10 cellular contexts compared by ENCODE assay signal in the genomic region with DNA sequence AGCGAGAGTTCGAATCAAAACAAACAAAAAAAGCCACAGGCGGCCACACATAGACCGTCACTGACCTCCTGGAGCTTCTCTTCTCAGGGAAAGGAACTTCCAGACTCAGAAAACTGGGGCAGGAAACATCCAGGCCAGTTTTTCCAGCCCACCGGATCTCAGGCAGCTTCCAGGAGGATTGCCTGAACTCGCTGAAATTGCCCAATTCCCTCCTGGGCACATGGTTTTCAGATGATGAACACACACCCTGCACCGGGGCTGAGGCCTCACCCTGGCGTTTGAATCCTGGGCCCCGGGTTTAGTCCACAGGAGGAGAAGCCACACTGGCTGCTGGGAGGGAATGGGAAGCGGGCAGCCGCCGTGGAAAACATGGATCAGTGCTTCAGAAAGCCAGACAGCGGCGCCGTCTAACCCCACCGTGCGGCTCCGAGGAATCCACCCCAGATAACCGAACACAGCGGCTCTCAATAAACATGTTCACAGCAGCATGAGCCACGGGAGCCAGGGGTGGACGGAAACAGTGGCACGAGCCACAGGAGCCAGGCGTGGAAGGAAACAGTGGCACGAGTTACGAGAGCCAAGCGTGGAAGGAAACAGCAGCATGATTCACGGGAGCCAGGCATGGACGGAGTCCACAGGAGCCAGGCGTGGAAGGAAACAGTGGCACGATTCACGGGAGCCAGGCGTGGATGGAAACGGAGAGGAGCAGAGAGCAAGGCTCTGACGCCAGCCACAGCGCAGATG. TPM values are rescaled to one million over a fixed set of nuclear protein-coding genes. Genes with fewer than 3 reads are reported as not detected.
DNase-seq lines count a peak whose midpoint lies in the region; ATAC-seq lines count a peak whose summit lies in the region.
"Had no signal": no experiment of that assay in that cellular context is flagged by ENCODE, and none has a peak within 500 bp of the region (broad histone marks: within the 10 kb centered on the region; RNA-seq: fewer than 3 reads in every experiment).

No MANE protein-coding gene starts in this region.

- DNase-seq in Right ventricle myocardium inferior (ENCODE audit: missing footprints) = peak; percentile 63
- no peak for DNase-seq in cardiac septum (ENCODE audit: low spot score)
- peak; percentile 62 to 75 for DNase-seq in lung microvascular endothelial cell (ENCODE audit: low read depth in 2 of 2)
- DNase-seq in NCI-H128 (lab: John Stamatoyannopoulos, UW; ENCODE audit: unreplicated experiment) = no peak
- DNase-seq in NCI-H1436 (lab: John Stamatoyannopoulos, UW) = no peak
- DNase-seq in NCI-H2029 (lab: John Stamatoyannopoulos, UW) = no peak
- DNase-seq: stimulated activated CD4-positive, alpha-beta T cell treated with anti-CD3 and anti-CD28 coated beads, Interleukin-2, amount 100 ng/mL, for 24 hours had no signal

- no peak overlapping the region for H3K4me3 ChIP-seq in duodenal mucosa (ENCODE audit: low read depth in 1 of 2, low read length in 2 of 2)

- H3K27ac ChIP-seq in duodenal mucosa (ENCODE audit: low read depth, low read length) = peak overlapping the region; percentile 14
- H3K27ac ChIP-seq: C4-2B had no signal

- peaks cover 0 to 4% of the 10 kb centered on the region in 2 donors for H3K27me3 ChIP-seq in duodenal mucosa (ENCODE audit: control insufficient read depth in 1 of 2, insufficient read depth in 2 of 2, low read length in 2 of 2)

- intact Hi-C loops in Right ventricle myocardium inferior (cut with DNase I) = no loop called here
- intact Hi-C loops in cardiac septum (cut with DNase I) = no loop called here

- no peaks in the 10 kb centered on the region for H3K36me3 ChIP-seq in duodenal mucosa (ENCODE audit: control insufficient read depth in 1 of 2, insufficient read depth in 2 of 2, low read length in 2 of 2)

- no peak overlapping the region for H3K9ac ChIP-seq in duodenal mucosa (ENCODE audit: low read depth in 1 of 2, low read length in 2 of 2)

- peaks cover 6 to 9% of the 10 kb centered on the region in 2 donors for H3K4me1 ChIP-seq in duodenal mucosa (ENCODE audit: control insufficient read depth in 1 of 2, insufficient read depth in 2 of 2, low read length in 2 of 2)

- ATAC-seq in Right ventricle myocardium inferior (peak; percentile 59), GM21529 (IDR thresholded peaks at IDR 0.05; ENCODE audit: unreplicated experiment) (no peak)

- H3K9me3 ChIP-seq in duodenal mucosa (ENCODE audit: control insufficient read depth in 1 of 2, low read length in 2 of 2) = no peaks in the 10 kb centered on the region

RNA-seq across cellular contexts. Expression of a gene that starts 18.2 kb away (rescaled TPM):
- total RNA-seq in Right ventricle myocardium inferior (67.6 TPM), cardiac septum (76.9 TPM), lung microvascular endothelial cell (113 and 124 TPM in 2 replicates)

RNA-seq across cellular contexts. Expression of a gene that starts 28.2 kb away (rescaled TPM):
- total RNA-seq in Right ventricle myocardium inferior (not detected), cardiac septum (not detected), lung microvascular endothelial cell (under 0.01 TPM in 1 of 2 replicates, not detected in the other)

RNA-seq across cellular contexts. Expression of a gene that starts 42.7 kb away (rescaled TPM):
- total RNA-seq in Right ventricle myocardium inferior (not detected), cardiac septum (not detected), lung microvascular endothelial cell (under 0.01 and 0.44 TPM in 2 replicates)

RNA-seq across cellular contexts. Expression of a gene that starts 48.6 kb away (rescaled TPM):
- total RNA-seq in Right ventricle myocardium inferior (not detected), cardiac septum (1.1 TPM), lung microvascular endothelial cell (not detected in 2 replicates)

Comparison
In these comparisons a context has a peak if more than half of its experiments do, and no peak if none do; other contexts are left out.
1. DNase-seq: peak in Right ventricle myocardium inferior (single experiment) and lung microvascular endothelial cell (2 of 2); none in cardiac septum (single experiment), NCI-H128 (single experiment), NCI-H1436 (single experiment) and NCI-H2029 (single experiment).